36 cellular contexts compared by ENCODE assay signal in the genomic region with DNA sequence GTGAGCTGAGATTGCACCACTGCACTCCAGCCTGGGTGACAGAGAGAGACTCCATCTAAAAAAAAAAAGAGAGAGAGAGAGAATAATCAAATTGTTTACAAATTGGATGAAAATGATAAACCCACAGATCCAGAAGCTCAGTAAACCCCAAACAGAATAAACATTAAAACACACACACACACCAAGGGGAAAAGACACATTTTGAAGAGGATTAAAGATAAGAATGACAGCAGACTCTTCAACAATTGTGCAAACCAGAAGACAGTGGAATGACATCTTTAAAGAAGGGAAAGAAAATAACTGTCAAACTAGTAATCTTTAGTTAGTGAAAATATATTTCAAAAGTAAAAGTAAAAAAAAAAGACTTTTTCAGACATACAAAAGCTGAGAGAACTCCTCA.
DNase-seq lines count a peak whose midpoint lies in the region; ATAC-seq, FAIRE-seq and TF ChIP-seq lines count a peak whose summit lies in the region.
"Had no signal": no experiment of that assay in that cellular context is flagged by ENCODE, and none has a peak within 500 bp of the region (broad histone marks: within the 10 kb centered on the region; RNA-seq: fewer than 3 reads in every experiment).

No MANE protein-coding gene starts in this region.

- H2AFZ ChIP-seq in HepG2 (ENCODE audit: low read length): no peak overlapping the region

- H3K9ac ChIP-seq in HepG2 (ENCODE audit: insufficient read depth, low read depth, low read length): no peak overlapping the region
- H3K9ac ChIP-seq: BLaER1; BLaER1 treated with 17β-estradiol and CSF1 and Interleukin-3, amounts not matched to agents 10 nM and 100 nM had no signal

- H4K20me1 ChIP-seq in HepG2 (ENCODE audit: insufficient read depth, low read length): no peaks in the 10 kb centered on the region
- H4K20me1 ChIP-seq: BLaER1; BLaER1 treated with 17β-estradiol and CSF1 and Interleukin-3, amounts not matched to agents 10 nM and 100 nM had no signal

- DNase-seq in HepG2 (ENCODE audit: low spot score) (no peak), right lobe of liver (no peak), A549 (ENCODE audit: low read depth in 1 of 2, low spot score in 1 of 2) (no peak), WTC11 (ENCODE audit: low spot score) (no peak), germinal center (ENCODE audit: low spot score) (no peak)
- no peak for DNase-seq in stimulated activated naive B cell treated with anti-CD40 and anti-IgM and Interleukin-4, amounts not matched to agents 10 μg/mL and 1 μg/mL and 100 μg/mL, for 72 hours
- DNase-seq: 8988T; ACHN; AML-193; BE2C; C1 segment of cervical spinal cord; Caco-2; Calu3; CD4-positive, alpha-beta memory T cell; CD4-positive, alpha-beta T cell; CD4-positive, CD25-positive, alpha-beta regulatory T cell; CD8-positive, alpha-beta memory T cell; CD8-positive, alpha-beta T cell; COR-L47; DMS 273 treated with DMSO at 0.1 percent for 48 hours; DMS153; DMS53; DMS79; DMS79 treated with DMSO at 0.1 percent for 48 hours; DND-41; EL had no signal

- peaks cover 34% of the 10 kb centered on the region for H3K36me3 Mint-ChIP-seq in WTC11
- H3K36me3 Mint-ChIP-seq in stimulated activated naive B cell treated with anti-CD40 and anti-IgM and Interleukin-4, amounts not matched to agents 10 μg/mL and 1 μg/mL and 100 μg/mL, for 72 hours: peaks cover 0 to 3% of the 10 kb centered on the region in 2 donors
- H3K36me3 Mint-ChIP-seq: CD14-positive monocyte; CD4-positive, CD25-positive, alpha-beta regulatory T cell; CD8-positive, alpha-beta T cell had no signal

- TF ChIP-seq POLR2A in HepG2 (IDR thresholded peaks at IDR 0.05; ENCODE audit: insufficient read depth in 1 of 2, low read depth in 2 of 2, low read length in 2 of 2) (no peak), right lobe of liver (IDR thresholded peaks at IDR 0.05) (no peak), A549 (IDR thresholded peaks at IDR 0.05; ENCODE audit: low read length) (no peak)

- no TSS peak for BruUV-seq in HepG2 (replicated peaks; lab: Mats Ljungman, UMichigan)

- no peaks in the 10 kb centered on the region; the same call in 1 of the 2 replicates for H3K4me1 Mint-ChIP-seq in WTC11
- H3K4me1 Mint-ChIP-seq in stimulated activated naive B cell treated with anti-CD40 and anti-IgM and Interleukin-4, amounts not matched to agents 10 μg/mL and 1 μg/mL and 100 μg/mL, for 72 hours: no peaks in the 10 kb centered on the region
- H3K4me1 Mint-ChIP-seq: B cell; CD14-positive monocyte; CD4-positive, alpha-beta memory T cell; CD4-positive, CD25-positive, alpha-beta regulatory T cell; CD8-positive, alpha-beta memory T cell had no signal

- peaks cover 32% of the 10 kb centered on the region for H3K9me3 ChIP-seq in HepG2 (ENCODE audit: low read length)
- H3K9me3 ChIP-seq in right lobe of liver: no peaks in the 10 kb centered on the region
- peaks cover 59% of the 10 kb centered on the region for H3K9me3 ChIP-seq in A549

- H3K27me3 ChIP-seq in HepG2 (ENCODE audit: control insufficient read depth in 1 of 2, insufficient read depth in 2 of 2, low read length in 2 of 2): peaks cover 0 to 14% of the 10 kb centered on the region in 2 experiments; a peak in 3 of 5 replicates
- no peaks in the 10 kb centered on the region for H3K27me3 ChIP-seq in right lobe of liver
- H3K27me3 ChIP-seq: BE2C; BLaER1; BLaER1 treated with 17β-estradiol and CSF1 and Interleukin-3, amounts not matched to agents 10 nM and 100 nM had no signal

- no peak overlapping the region for H3K27ac Mint-ChIP-seq in WTC11
- peak overlapping the region; percentile 10 for H3K27ac Mint-ChIP-seq in stimulated activated naive B cell treated with anti-CD40 and anti-IgM and Interleukin-4, amounts not matched to agents 10 μg/mL and 1 μg/mL and 100 μg/mL, for 72 hours
- H3K27ac Mint-ChIP-seq: B cell; CD14-positive monocyte; CD4-positive, alpha-beta memory T cell; CD4-positive, alpha-beta T cell; CD4-positive, CD25-positive, alpha-beta regulatory T cell; CD8-positive, alpha-beta memory T cell; CD8-positive, alpha-beta T cell had no signal

- FAIRE-seq in HepG2 (lab: Jason Lieb, UNC): no peak
- peak; percentile 56 for FAIRE-seq in A549 (lab: Jason Lieb, UNC)
- FAIRE-seq: A204.1, D721Med had no signal

- H3K4me1 ChIP-seq in HepG2 (ENCODE audit: insufficient read depth, low read length) (no peaks in the 10 kb centered on the region), right lobe of liver (no peaks in the 10 kb centered on the region), A549 (no peaks in the 10 kb centered on the region)
- H3K4me1 ChIP-seq: BE2C, Caco-2 had no signal

- H3K4me3 Mint-ChIP-seq in WTC11: no peak overlapping the region
- H3K4me3 Mint-ChIP-seq in stimulated activated naive B cell treated with anti-CD40 and anti-IgM and Interleukin-4, amounts not matched to agents 10 μg/mL and 1 μg/mL and 100 μg/mL, for 72 hours: no peak overlapping the region
- H3K4me3 Mint-ChIP-seq: B cell; CD14-positive monocyte; CD4-positive, alpha-beta T cell; CD4-positive, CD25-positive, alpha-beta regulatory T cell; CD8-positive, alpha-beta T cell had no signal

- ATAC-seq in HepG2 (no peak), right lobe of liver (no peak), A549 (no peak), WTC11 (no peak), GM19463 (IDR thresholded peaks at IDR 0.05; ENCODE audit: unreplicated experiment) (no peak), GM21529 (IDR thresholded peaks at IDR 0.05; ENCODE audit: unreplicated experiment) (no peak)
- ATAC-seq in stimulated activated naive B cell treated with anti-CD40 and anti-IgM and Interleukin-4, amounts not matched to agents 10 μg/mL and 1 μg/mL and 100 μg/mL, for 72 hours (replicated peaks): no peak
- ATAC-seq: CD8-positive, alpha-beta T cell had no signal

- TF ChIP-seq EP300 in HepG2 (IDR thresholded peaks at IDR 0.05; ENCODE audit: low read depth in 2 of 2, low read length in 2 of 2): no peak
- TF ChIP-seq EP300 in HepG2 (CRISPR knock-in tag; IDR thresholded peaks at IDR 0.05; ENCODE audit: borderline replicate concordance): no peak
- TF ChIP-seq EP300 in A549 (IDR thresholded peaks at IDR 0.05): no peak

- intact Hi-C loops in HepG2 (cut with micrococcal nuclease; ENCODE audit: unreplicated experiment) (no loop called here), right lobe of liver (cut with DNase I) (no loop called here)

- peaks cover 6% of the 10 kb centered on the region for H3K27me3 Mint-ChIP-seq in WTC11 (ENCODE audit: low read depth)
- H3K27me3 Mint-ChIP-seq in stimulated activated naive B cell treated with anti-CD40 and anti-IgM and Interleukin-4, amounts not matched to agents 10 μg/mL and 1 μg/mL and 100 μg/mL, for 72 hours: peaks cover 16 to 32% of the 10 kb centered on the region in 2 donors

- H3K4me3 ChIP-seq in HepG2 (replicated peaks in 1 of 3; ENCODE audit: insufficient read depth in 1 of 3, low read depth in 2 of 3, low read length in 3 of 3) (no peak overlapping the region), right lobe of liver (no peak overlapping the region), A549 (no peak overlapping the region)
- H3K4me3 ChIP-seq: BLaER1; BLaER1 treated with 17β-estradiol and CSF1 and Interleukin-3, amounts not matched to agents 10 nM and 100 nM had no signal

- no peaks in the 10 kb centered on the region for H3K79me2 ChIP-seq in HepG2 (ENCODE audit: insufficient read depth, low read length)

- TF ChIP-seq CTCF in HepG2 (CRISPR knock-in tag; IDR thresholded peaks at IDR 0.05): no peak
- TF ChIP-seq CTCF in right lobe of liver (IDR thresholded peaks at IDR 0.05): no peak
- no peak for TF ChIP-seq CTCF in A549 (IDR thresholded peaks at IDR 0.05)
- TF ChIP-seq CTCF in WTC11 (IDR thresholded peaks at IDR 0.05): no peak

- no peak overlapping the region for H3K27ac ChIP-seq in HepG2 (ENCODE audit: extremely low read length, insufficient read depth, low read length)
- H3K27ac ChIP-seq in right lobe of liver: no peak overlapping the region
- H3K27ac ChIP-seq in A549: no peak overlapping the region
- H3K27ac ChIP-seq: 22Rv1; BLaER1; BLaER1 treated with 17β-estradiol and CSF1 and Interleukin-3, amounts not matched to agents 10 nM and 100 nM; C4-2B had no signal

- no peak overlapping the region for H3K4me2 ChIP-seq in HepG2 (ENCODE audit: low read depth, low read length)
- no peak overlapping the region for H3K4me2 ChIP-seq in A549
- H3K4me2 ChIP-seq: BLaER1; BLaER1 treated with 17β-estradiol and CSF1 and Interleukin-3, amounts not matched to agents 10 nM and 100 nM had no signal

- TF ChIP-seq RAD21 in HepG2 (CRISPR knock-in tag; IDR thresholded peaks at IDR 0.05) (no peak), A549 (conservative IDR thresholded peaks at IDR 0.05 in 1 of 2, IDR thresholded peaks at IDR 0.05 in 1 of 2) (no peak)

- POLR2A ChIA-PET in HepG2 (lab: Yijun Ruan, JAX) (no interaction called here), A549 (lab: Yijun Ruan, JAX) (no interaction called here), WTC11 (lab: Charles Lee) (no interaction called here)

- H3K36me3 ChIP-seq in HepG2 (replicated peaks in 1 of 2; ENCODE audit: control insufficient read depth in 1 of 2, insufficient read depth in 2 of 2, low read length in 2 of 2) (no peaks in the 10 kb centered on the region), right lobe of liver (no peaks in the 10 kb centered on the region)
- H3K36me3 ChIP-seq: BE2C, BLaER1 had no signal

- H3K9me3 Mint-ChIP-seq in WTC11: peaks cover 58% of the 10 kb centered on the region
- H3K9me3 Mint-ChIP-seq in stimulated activated naive B cell treated with anti-CD40 and anti-IgM and Interleukin-4, amounts not matched to agents 10 μg/mL and 1 μg/mL and 100 μg/mL, for 72 hours: peaks cover 24 to 27% of the 10 kb centered on the region in 2 donors

- in situ Hi-C loops in HepG2 (cut with HindIII; ENCODE audit: extremely low pct_ligation_motif_present, low pct_unique_long_range_greater_than_20kb): no loop called here

- CTCF ChIA-PET in HepG2 (lab: Yijun Ruan, JAX; ENCODE audit: low intra/inter-chr PET ratio, low total read pairs) (no interaction called here), A549 (lab: Yijun Ruan, JAX) (interaction anchor here (0.6 kb wide), 1 partner anchor 49 kb away, joined by 3 read pairs; no protein-coding TSS in a partner anchor), WTC11 (lab: Charles Lee) (no interaction called here)

TF ChIP-seq in HepG2, 621 proteins besides CTCF, POLR2A, EP300 and RAD21 (continues in another document):
- no peak for TF ChIP-seq KMT2A (CRISPR knock-in tag; IDR thresholded peaks at IDR 0.05)
- TF ChIP-seq ZNF317 (CRISPR knock-in tag; IDR thresholded peaks at IDR 0.05): peak; percentile 85
- TF ChIP-seq ZNF879 (CRISPR knock-in tag; IDR thresholded peaks at IDR 0.05): no peak

TF ChIP-seq in A549, 52 proteins besides CTCF, POLR2A, EP300 and RAD21 (continues in another document):
- TF ChIP-seq TFCP2L1 (CRISPR knock-in tag; IDR thresholded peaks at IDR 0.05): no peak
- no peak for TF ChIP-seq ZNF302 (CRISPR knock-in tag; IDR thresholded peaks at IDR 0.05)
- no peak for TF ChIP-seq CHD4 (IDR thresholded peaks at IDR 0.05; ENCODE audit: borderline replicate concordance)
- no peak for TF ChIP-seq MAFK (IDR thresholded peaks at IDR 0.05; ENCODE audit: partially characterized antibody)
- no peak for TF ChIP-seq CEBPB (IDR thresholded peaks at IDR 0.05)

TF ChIP-seq in WTC11, 78 proteins besides CTCF, POLR2A, EP300 and RAD21 (continues in another document):
- peak; percentile 80 for TF ChIP-seq ZNF317 (CRISPR knock-in tag; IDR thresholded peaks at IDR 0.05; ENCODE audit: borderline replicate concordance, low read depth)
- TF ChIP-seq, protein P1, sequence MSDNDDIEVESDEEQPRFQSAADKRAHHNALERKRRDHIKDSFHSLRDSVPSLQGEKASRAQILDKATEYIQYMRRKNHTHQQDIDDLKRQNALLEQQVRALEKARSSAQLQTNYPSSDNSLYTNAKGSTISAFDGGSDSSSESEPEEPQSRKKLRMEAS (CRISPR knock-in tag; IDR thresholded peaks at IDR 0.05): no peak
